Comparison of ENCODE assay signal across 8 cellular contexts in the genomic region with DNA sequence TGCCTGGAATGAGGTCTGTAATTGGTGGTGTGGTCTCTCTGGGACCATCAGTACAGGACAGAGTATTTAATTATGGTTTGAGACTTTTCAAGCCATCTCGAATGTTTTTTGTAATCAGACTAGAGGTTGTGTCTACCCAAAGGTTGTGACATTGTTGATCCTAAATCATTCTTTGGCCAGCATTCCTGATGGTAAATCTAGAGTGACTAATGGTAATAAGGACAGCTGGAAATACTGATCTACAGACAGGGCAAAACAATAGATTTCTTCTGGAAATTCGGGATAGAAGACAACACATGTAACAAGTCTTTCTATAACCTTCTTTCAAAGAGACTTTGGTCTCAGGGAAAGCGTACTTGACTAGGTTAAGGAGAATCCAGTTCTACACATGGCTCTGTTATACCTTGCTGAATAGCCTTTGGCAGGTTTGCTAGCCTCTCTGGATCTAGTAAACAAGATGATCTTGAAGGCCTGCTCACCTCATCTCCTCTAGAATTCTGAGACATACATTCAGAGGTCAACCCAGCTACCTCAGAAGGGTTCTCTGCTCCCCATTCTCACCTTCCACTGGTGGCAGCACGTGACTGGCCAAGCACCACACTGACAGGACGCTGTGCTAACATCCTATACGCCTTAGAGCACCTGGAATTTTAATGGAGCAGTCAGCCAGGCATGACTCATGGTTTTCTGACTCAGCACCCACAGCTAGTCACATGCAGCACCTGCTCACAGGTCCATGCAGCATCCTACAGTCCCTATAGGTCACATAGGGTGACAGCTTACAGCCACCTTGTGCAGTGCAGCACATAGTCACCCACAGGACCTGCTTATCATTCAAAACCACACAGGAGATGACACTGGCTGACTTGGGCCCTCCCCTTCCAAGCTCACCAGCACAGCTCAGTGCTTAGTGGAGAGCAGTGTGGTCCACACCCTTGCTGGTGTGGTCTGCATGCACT.
DNase-seq lines count a peak whose midpoint lies in the region; ATAC-seq and TF ChIP-seq lines count a peak whose summit lies in the region.

No MANE protein-coding gene starts in this region.

- no peak for ATAC-seq in GM19455 (IDR thresholded peaks at IDR 0.05; ENCODE audit: unreplicated experiment)
- no peak for ATAC-seq in HG03520 (IDR thresholded peaks at IDR 0.05; ENCODE audit: unreplicated experiment)

- H3K27ac ChIP-seq in C4-2B: peak overlapping the region; percentile 28; the same call in 1 of the 2 replicates

- no peak for TF ChIP-seq CTCF in C4-2B (conservative IDR thresholded peaks at IDR 0.05)

- DNase-seq in HuH-7.5 (ENCODE audit: low spot score) (peak; percentile 9), left kidney (ENCODE audit: low read depth, low spot score) (peak; percentile 77), NCI-H1694 (lab: John Stamatoyannopoulos, UW) (no peak), OCI-M2 (lab: John Stamatoyannopoulos, UW; ENCODE audit: unreplicated experiment) (no peak)
- DNase-seq in activated CD8-positive, alpha-beta memory T cell treated with anti-CD3 and anti-CD28 coated beads, Interleukin-2, amount 50 U/mL, for 4 hours: peak; percentile 24

Comparison
In these comparisons a context has a peak if more than half of its experiments do, and no peak if none do; other contexts are left out.
1. DNase-seq: peak in HuH-7.5 (single experiment), activated CD8-positive, alpha-beta memory T cell treated with anti-CD3 and anti-CD28 coated beads, Interleukin-2, amount 50 U/mL, for 4 hours (single experiment) and left kidney (single experiment); none in NCI-H1694 (single experiment) and OCI-M2 (single experiment).